Comparison of ENCODE assay signal across 9 cellular contexts in genomic region chr4:185730387-185730786, GRCh38.
A peak's percentile ranks its signal among the peaks of the same experiment; 100 is the strongest.
DNase-seq lines count a peak whose midpoint lies in the region; ATAC-seq and TF ChIP-seq lines count a peak whose summit lies in the region.
"Had no signal": no experiment of that assay in that cellular context is flagged by ENCODE, and none has a peak within 500 bp of the region (broad histone marks: within the 10 kb centered on the region; RNA-seq: fewer than 3 reads in every experiment).

No MANE protein-coding gene starts in this region.

- DNase-seq in CMK (ENCODE audit: low read depth) = peak; percentile 27
- DNase-seq in MV-4-11 (lab: John Stamatoyannopoulos, UW) = peak; percentile 53
- peak; percentile 30 for DNase-seq in fibroblast of gingiva (ENCODE audit: low read depth)
- DNase-seq in activated CD4-positive, alpha-beta T cell treated with anti-CD3 and anti-CD28 coated beads, Interleukin-2, amount 50 U/mL, for 48 hours = no peak
- DNase-seq in NCI-H226 = no peak
- DNase-seq in posterior cingulate gyrus = no peak
- DNase-seq in colonic mucosa = no peak

- no peaks in the 10 kb centered on the region for H3K9me3 ChIP-seq in colonic mucosa

- no peaks in the 10 kb centered on the region for H3K36me3 ChIP-seq in colonic mucosa

- intact Hi-C loops in posterior cingulate gyrus (cut with DNase I) (no loop called here), colonic mucosa (cut with DNase I) (no loop called here)

- H3K4me3 ChIP-seq in colonic mucosa = no peak overlapping the region

- H3K9ac ChIP-seq in colonic mucosa (ENCODE audit: low read depth in 2 of 2, low read length in 2 of 2) = no peak overlapping the region
- H3K9ac ChIP-seq: parathyroid adenoma had no signal

- no peaks in the 10 kb centered on the region for H3K27me3 ChIP-seq in colonic mucosa

- TF ChIP-seq CTCF in colonic mucosa (IDR thresholded peaks at IDR 0.05) = no peak

- H3K27ac ChIP-seq in colonic mucosa = no peak overlapping the region
- H3K27ac ChIP-seq: parathyroid adenoma had no signal

- no peaks in the 10 kb centered on the region for H3K4me1 ChIP-seq in colonic mucosa

- peak; percentile 43 for ATAC-seq in GM21515 (IDR thresholded peaks at IDR 0.05; ENCODE audit: unreplicated experiment)

Comparison
In these comparisons a context has a peak if more than half of its experiments do, and no peak if none do; other contexts are left out.
1. DNase-seq: peak in CMK (single experiment), MV-4-11 (single experiment) and fibroblast of gingiva (single experiment); none in activated CD4-positive, alpha-beta T cell treated with anti-CD3 and anti-CD28 coated beads, Interleukin-2, amount 50 U/mL, for 48 hours (0 of 2), NCI-H226 (single experiment), posterior cingulate gyrus (0 of 10) and colonic mucosa (single experiment).